Comparison of ENCODE assay signal across 23 cellular contexts in the genomic region with DNA sequence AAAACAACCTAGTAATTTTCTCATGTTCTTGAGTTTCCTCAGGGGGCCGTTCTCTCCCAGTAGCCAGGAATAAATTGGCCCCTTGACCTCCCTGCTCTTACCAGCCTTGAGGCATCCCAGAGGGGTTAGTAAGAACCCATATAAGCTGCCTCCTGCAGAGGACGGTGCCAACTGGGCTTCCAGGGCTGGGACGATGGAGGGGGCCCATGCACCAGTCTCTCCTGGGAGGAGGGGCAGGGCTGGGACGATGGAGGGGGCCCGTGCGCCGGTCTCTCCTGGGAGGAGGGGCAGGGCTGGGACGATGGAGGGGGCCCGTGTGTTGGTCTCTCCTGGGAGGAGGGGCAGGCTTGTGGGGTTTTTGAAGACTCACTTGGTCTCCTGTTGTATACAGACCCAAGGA. TPM values are rescaled to one million over a fixed set of nuclear protein-coding genes. Genes with fewer than 3 reads are reported as not detected.
"Had no signal": no experiment of that assay in that cellular context is flagged by ENCODE, and none has a peak within 500 bp of the region (broad histone marks: within the 10 kb centered on the region; RNA-seq: fewer than 3 reads in every experiment).

No MANE protein-coding gene starts in this region.

- H3K27ac ChIP-seq: adrenal gland, KMS-11 had no signal

- H3K9ac ChIP-seq: KMS-11 had no signal

- H3K4me3 ChIP-seq: adrenal gland had no signal

- H3K9me3 Mint-ChIP-seq: activated CD4-positive, alpha-beta memory T cell treated with anti-CD3 and anti-CD28 coated beads, Interleukin-2, amount 10 ng/mL, durations not matched to agents 7 days and 5 days; activated naive CD8-positive, alpha-beta T cell treated with anti-CD3 and anti-CD28 coated beads, Interleukin-2, amount 10 ng/mL, durations not matched to agents 7 days and 5 days; activated T-cell treated with anti-CD3 and anti-CD28 coated beads, Interleukin-2, amount 50 U/mL, for 72 hours; activated T-helper 2 cell treated with anti-CD3 and anti-CD28 coated beads, Interferon-gamma antibody, Interleukin-2, Interleukin-4, amounts not matched to agents 10 μg/mL and 5 μg/mL and 100 μg/mL, durations not matched to agents 14 hours and 24 hours and 36 hours had no signal

- H3K4me1 ChIP-seq: adrenal gland had no signal

- H3K9me3 ChIP-seq: adrenal gland had no signal

- ATAC-seq: activated CD4-positive, alpha-beta T cell treated with anti-CD3 and anti-CD28 coated beads for 36 hours; activated T-cell treated with anti-CD3 and anti-CD28 coated beads, Interleukin-2, amount 50 U/mL, for 72 hours; PC-3; T-helper 17 cell had no signal

- H3K27me3 ChIP-seq: adrenal gland had no signal

- H3K27me3 Mint-ChIP-seq: activated CD4-positive, alpha-beta memory T cell treated with anti-CD3 and anti-CD28 coated beads, Interleukin-2, amount 10 ng/mL, durations not matched to agents 7 days and 5 days; activated CD4-positive, alpha-beta T cell treated with anti-CD3 and anti-CD28 coated beads for 36 hours; activated naive CD8-positive, alpha-beta T cell treated with anti-CD3 and anti-CD28 coated beads, Interleukin-2, amount 10 ng/mL, durations not matched to agents 7 days and 5 days had no signal

- H3K36me3 Mint-ChIP-seq: activated naive CD8-positive, alpha-beta T cell treated with anti-CD3 and anti-CD28 coated beads, Interleukin-2, amount 10 ng/mL, durations not matched to agents 7 days and 5 days had no signal

- H3K36me3 ChIP-seq: adrenal gland had no signal

- DNase-seq: activated CD4-positive, alpha-beta memory T cell treated with anti-CD3 and anti-CD28 coated beads, Interleukin-2, amount 10 ng/mL, durations not matched to agents 7 days and 5 days; activated CD4-positive, alpha-beta T cell treated with anti-CD3 and anti-CD28 coated beads for 36 hours; activated CD4-positive, alpha-beta T cell treated with anti-CD3 and anti-CD28 coated beads, Interleukin-2, amount 50 U/mL, for 1 hour; activated CD4-positive, CD25-positive, alpha-beta regulatory T cell; activated naive CD4-positive, alpha-beta T cell treated with anti-CD3 and anti-CD28 coated beads, Interleukin-2, amount 50 U/mL, for 16 hours; activated naive CD8-positive, alpha-beta T cell treated with anti-CD3 and anti-CD28 coated beads, Interleukin-2, amount 10 ng/mL, durations not matched to agents 7 days and 5 days; activated T-cell treated with anti-CD3 and anti-CD28 coated beads, Interleukin-2, amount 50 U/mL, for 72 hours; adrenal gland; anterior cingulate cortex; NCI-H1092; NCI-H1417; NCI-H1930; NCI-H2171; NCI-H345; NCI-H524; PC-3; SHP77; T-helper 17 cell; T-helper 9 cell had no signal

- H3K4me3 Mint-ChIP-seq: activated CD4-positive, alpha-beta memory T cell treated with anti-CD3 and anti-CD28 coated beads, Interleukin-2, amount 10 ng/mL, durations not matched to agents 7 days and 5 days; activated CD4-positive, alpha-beta T cell treated with anti-CD3 and anti-CD28 coated beads for 36 hours; activated naive CD8-positive, alpha-beta T cell treated with anti-CD3 and anti-CD28 coated beads, Interleukin-2, amount 10 ng/mL, durations not matched to agents 7 days and 5 days; activated T-cell treated with anti-CD3 and anti-CD28 coated beads, Interleukin-2, amount 50 U/mL, for 72 hours; T-helper 17 cell had no signal

- H3K4me2 ChIP-seq: KMS-11 had no signal

- H3K27ac Mint-ChIP-seq: activated CD4-positive, alpha-beta memory T cell treated with anti-CD3 and anti-CD28 coated beads, Interleukin-2, amount 10 ng/mL, durations not matched to agents 7 days and 5 days; activated CD4-positive, alpha-beta T cell treated with anti-CD3 and anti-CD28 coated beads for 36 hours; activated naive CD8-positive, alpha-beta T cell treated with anti-CD3 and anti-CD28 coated beads, Interleukin-2, amount 10 ng/mL, durations not matched to agents 7 days and 5 days; activated T-cell treated with anti-CD3 and anti-CD28 coated beads, Interleukin-2, amount 50 U/mL, for 72 hours; activated T-helper 2 cell treated with anti-CD3 and anti-CD28 coated beads, Interferon-gamma antibody, Interleukin-2, Interleukin-4, amounts not matched to agents 10 μg/mL and 5 μg/mL and 100 μg/mL, durations not matched to agents 14 hours and 24 hours and 36 hours; T-helper 17 cell had no signal

- H3K4me1 Mint-ChIP-seq: activated CD4-positive, alpha-beta memory T cell treated with anti-CD3 and anti-CD28 coated beads, Interleukin-2, amount 10 ng/mL, durations not matched to agents 7 days and 5 days; activated CD4-positive, alpha-beta T cell treated with anti-CD3 and anti-CD28 coated beads for 36 hours; activated naive CD8-positive, alpha-beta T cell treated with anti-CD3 and anti-CD28 coated beads, Interleukin-2, amount 10 ng/mL, durations not matched to agents 7 days and 5 days; T-helper 17 cell had no signal

RNA-seq across cellular contexts. Expression of gene LINGO1, which starts 22.0 kb away (rescaled TPM):
- total RNA-seq: activated CD4-positive, alpha-beta memory T cell treated with anti-CD3 and anti-CD28 coated beads, Interleukin-2, amount 10 ng/mL, durations not matched to agents 7 days and 5 days; activated CD4-positive, alpha-beta T cell treated with anti-CD3 and anti-CD28 coated beads for 36 hours; activated CD8-positive, alpha-beta memory T cell treated with anti-CD3 and anti-CD28 coated beads for 36 hours; activated naive CD8-positive, alpha-beta T cell treated with anti-CD3 and anti-CD28 coated beads, Interleukin-2, amount 10 ng/mL, durations not matched to agents 7 days and 5 days; activated T-helper 2 cell treated with anti-CD3 and anti-CD28 coated beads, Interferon-gamma antibody, Interleukin-2, Interleukin-4, amounts not matched to agents 10 μg/mL and 5 μg/mL and 100 μg/mL, durations not matched to agents 14 hours and 24 hours and 36 hours; MCF 10A; PC-3; T-helper 17 cell had no signal
